1 cellular context compared by ENCODE assay signal in the genomic region with DNA sequence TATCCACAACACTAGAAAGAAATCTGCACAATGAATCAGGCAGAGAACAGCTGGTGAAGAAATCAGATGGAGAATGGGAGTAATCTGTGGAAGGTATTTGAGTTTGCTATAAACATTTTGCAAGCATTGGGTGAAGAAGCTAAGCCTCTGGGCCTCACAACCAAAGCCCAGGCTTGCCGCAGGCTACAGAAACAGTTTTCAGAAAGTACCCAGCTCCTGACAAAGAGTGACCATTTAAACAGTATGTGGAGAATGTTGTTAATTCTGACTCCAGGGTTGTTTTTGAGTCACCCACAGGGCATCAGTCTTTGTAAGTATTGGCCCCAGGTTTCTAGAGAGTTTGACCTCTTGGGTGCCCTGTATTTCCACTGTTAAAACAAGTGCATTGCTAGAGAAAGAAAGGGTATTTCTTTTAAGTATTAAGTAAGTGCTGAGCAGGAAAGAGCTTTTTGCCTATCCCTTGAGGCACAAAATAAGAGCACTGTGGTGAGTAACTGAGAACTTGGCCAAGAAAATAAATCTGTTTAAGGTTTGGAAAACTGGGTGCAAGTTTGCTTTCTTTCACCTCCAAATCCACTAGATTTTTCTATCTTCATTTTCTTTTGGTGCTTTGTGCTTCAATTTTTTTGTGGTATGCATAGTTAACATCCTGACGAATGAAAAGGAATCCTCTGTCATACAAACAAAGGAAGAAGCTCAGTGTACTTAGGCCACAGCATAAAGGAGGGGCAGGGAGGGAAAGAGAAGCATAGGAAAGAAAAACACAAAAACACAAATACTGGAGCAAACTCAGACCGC.
TF ChIP-seq lines count a peak whose summit lies in the region.

No MANE protein-coding gene starts in this region.

TF ChIP-seq in H1, 55 proteins besides CTCF, POLR2A, EP300 and RAD21:
- TF ChIP-seq SIRT6 (IDR thresholded peaks at IDR 0.05; ENCODE audit: low read length), result no peak
- TF ChIP-seq SP1 (IDR thresholded peaks at IDR 0.05; ENCODE audit: low read depth, low read length), result no peak
- no peak for TF ChIP-seq YY1 (IDR thresholded peaks at IDR 0.05; ENCODE audit: low read depth, low read length)
- TF ChIP-seq, protein P1, sequence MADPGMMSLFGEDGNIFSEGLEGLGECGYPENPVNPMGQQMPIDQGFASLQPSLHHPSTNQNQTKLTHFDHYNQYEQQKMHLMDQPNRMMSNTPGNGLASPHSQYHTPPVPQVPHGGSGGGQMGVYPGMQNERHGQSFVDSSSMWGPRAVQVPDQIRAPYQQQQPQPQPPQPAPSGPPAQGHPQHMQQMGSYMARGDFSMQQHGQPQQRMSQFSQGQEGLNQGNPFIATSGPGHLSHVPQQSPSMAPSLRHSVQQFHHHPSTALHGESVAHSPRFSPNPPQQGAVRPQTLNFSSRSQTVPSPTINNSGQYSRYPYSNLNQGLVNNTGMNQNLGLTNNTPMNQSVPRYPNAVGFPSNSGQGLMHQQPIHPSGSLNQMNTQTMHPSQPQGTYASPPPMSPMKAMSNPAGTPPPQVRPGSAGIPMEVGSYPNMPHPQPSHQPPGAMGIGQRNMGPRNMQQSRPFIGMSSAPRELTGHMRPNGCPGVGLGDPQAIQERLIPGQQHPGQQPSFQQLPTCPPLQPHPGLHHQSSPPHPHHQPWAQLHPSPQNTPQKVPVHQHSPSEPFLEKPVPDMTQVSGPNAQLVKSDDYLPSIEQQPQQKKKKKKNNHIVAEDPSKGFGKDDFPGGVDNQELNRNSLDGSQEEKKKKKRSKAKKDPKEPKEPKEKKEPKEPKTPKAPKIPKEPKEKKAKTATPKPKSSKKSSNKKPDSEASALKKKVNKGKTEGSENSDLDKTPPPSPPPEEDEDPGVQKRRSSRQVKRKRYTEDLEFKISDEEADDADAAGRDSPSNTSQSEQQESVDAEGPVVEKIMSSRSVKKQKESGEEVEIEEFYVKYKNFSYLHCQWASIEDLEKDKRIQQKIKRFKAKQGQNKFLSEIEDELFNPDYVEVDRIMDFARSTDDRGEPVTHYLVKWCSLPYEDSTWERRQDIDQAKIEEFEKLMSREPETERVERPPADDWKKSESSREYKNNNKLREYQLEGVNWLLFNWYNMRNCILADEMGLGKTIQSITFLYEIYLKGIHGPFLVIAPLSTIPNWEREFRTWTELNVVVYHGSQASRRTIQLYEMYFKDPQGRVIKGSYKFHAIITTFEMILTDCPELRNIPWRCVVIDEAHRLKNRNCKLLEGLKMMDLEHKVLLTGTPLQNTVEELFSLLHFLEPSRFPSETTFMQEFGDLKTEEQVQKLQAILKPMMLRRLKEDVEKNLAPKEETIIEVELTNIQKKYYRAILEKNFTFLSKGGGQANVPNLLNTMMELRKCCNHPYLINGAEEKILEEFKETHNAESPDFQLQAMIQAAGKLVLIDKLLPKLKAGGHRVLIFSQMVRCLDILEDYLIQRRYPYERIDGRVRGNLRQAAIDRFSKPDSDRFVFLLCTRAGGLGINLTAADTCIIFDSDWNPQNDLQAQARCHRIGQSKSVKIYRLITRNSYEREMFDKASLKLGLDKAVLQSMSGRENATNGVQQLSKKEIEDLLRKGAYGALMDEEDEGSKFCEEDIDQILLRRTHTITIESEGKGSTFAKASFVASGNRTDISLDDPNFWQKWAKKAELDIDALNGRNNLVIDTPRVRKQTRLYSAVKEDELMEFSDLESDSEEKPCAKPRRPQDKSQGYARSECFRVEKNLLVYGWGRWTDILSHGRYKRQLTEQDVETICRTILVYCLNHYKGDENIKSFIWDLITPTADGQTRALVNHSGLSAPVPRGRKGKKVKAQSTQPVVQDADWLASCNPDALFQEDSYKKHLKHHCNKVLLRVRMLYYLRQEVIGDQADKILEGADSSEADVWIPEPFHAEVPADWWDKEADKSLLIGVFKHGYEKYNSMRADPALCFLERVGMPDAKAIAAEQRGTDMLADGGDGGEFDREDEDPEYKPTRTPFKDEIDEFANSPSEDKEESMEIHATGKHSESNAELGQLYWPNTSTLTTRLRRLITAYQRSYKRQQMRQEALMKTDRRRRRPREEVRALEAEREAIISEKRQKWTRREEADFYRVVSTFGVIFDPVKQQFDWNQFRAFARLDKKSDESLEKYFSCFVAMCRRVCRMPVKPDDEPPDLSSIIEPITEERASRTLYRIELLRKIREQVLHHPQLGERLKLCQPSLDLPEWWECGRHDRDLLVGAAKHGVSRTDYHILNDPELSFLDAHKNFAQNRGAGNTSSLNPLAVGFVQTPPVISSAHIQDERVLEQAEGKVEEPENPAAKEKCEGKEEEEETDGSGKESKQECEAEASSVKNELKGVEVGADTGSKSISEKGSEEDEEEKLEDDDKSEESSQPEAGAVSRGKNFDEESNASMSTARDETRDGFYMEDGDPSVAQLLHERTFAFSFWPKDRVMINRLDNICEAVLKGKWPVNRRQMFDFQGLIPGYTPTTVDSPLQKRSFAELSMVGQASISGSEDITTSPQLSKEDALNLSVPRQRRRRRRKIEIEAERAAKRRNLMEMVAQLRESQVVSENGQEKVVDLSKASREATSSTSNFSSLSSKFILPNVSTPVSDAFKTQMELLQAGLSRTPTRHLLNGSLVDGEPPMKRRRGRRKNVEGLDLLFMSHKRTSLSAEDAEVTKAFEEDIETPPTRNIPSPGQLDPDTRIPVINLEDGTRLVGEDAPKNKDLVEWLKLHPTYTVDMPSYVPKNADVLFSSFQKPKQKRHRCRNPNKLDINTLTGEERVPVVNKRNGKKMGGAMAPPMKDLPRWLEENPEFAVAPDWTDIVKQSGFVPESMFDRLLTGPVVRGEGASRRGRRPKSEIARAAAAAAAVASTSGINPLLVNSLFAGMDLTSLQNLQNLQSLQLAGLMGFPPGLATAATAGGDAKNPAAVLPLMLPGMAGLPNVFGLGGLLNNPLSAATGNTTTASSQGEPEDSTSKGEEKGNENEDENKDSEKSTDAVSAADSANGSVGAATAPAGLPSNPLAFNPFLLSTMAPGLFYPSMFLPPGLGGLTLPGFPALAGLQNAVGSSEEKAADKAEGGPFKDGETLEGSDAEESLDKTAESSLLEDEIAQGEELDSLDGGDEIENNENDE (IDR thresholded peaks at IDR 0.05; ENCODE audit: insufficient replicate concordance, low read length), result no peak
